Comparison of ENCODE assay signal across 1 cellular context in genomic region chr17:36825956-36826350, GRCh38.
TF ChIP-seq lines count a peak whose summit lies in the region.

No MANE protein-coding gene starts in this region.

TF ChIP-seq in GM23338, 12 proteins besides CTCF, POLR2A, EP300 and RAD21:
- TF ChIP-seq ETS1 (IDR thresholded peaks at IDR 0.05) (no peak), POLR2AphosphoS5 (IDR thresholded peaks at IDR 0.05; ENCODE audit: low read depth) (no peak), EZH2phosphoT487 (IDR thresholded peaks at IDR 0.05; ENCODE audit: unreplicated experiment) (no peak), NANOG (IDR thresholded peaks at IDR 0.05; ENCODE audit: borderline replicate concordance) (no peak), CREB1 (CRISPR knock-in tag; IDR thresholded peaks at IDR 0.05; ENCODE audit: low read depth) (no peak), ZNF114 (CRISPR knock-in tag; IDR thresholded peaks at IDR 0.05) (no peak), EZH2 (IDR thresholded peaks at IDR 0.05; ENCODE audit: low read depth, unreplicated experiment) (no peak)
- TF ChIP-seq, protein P1, sequence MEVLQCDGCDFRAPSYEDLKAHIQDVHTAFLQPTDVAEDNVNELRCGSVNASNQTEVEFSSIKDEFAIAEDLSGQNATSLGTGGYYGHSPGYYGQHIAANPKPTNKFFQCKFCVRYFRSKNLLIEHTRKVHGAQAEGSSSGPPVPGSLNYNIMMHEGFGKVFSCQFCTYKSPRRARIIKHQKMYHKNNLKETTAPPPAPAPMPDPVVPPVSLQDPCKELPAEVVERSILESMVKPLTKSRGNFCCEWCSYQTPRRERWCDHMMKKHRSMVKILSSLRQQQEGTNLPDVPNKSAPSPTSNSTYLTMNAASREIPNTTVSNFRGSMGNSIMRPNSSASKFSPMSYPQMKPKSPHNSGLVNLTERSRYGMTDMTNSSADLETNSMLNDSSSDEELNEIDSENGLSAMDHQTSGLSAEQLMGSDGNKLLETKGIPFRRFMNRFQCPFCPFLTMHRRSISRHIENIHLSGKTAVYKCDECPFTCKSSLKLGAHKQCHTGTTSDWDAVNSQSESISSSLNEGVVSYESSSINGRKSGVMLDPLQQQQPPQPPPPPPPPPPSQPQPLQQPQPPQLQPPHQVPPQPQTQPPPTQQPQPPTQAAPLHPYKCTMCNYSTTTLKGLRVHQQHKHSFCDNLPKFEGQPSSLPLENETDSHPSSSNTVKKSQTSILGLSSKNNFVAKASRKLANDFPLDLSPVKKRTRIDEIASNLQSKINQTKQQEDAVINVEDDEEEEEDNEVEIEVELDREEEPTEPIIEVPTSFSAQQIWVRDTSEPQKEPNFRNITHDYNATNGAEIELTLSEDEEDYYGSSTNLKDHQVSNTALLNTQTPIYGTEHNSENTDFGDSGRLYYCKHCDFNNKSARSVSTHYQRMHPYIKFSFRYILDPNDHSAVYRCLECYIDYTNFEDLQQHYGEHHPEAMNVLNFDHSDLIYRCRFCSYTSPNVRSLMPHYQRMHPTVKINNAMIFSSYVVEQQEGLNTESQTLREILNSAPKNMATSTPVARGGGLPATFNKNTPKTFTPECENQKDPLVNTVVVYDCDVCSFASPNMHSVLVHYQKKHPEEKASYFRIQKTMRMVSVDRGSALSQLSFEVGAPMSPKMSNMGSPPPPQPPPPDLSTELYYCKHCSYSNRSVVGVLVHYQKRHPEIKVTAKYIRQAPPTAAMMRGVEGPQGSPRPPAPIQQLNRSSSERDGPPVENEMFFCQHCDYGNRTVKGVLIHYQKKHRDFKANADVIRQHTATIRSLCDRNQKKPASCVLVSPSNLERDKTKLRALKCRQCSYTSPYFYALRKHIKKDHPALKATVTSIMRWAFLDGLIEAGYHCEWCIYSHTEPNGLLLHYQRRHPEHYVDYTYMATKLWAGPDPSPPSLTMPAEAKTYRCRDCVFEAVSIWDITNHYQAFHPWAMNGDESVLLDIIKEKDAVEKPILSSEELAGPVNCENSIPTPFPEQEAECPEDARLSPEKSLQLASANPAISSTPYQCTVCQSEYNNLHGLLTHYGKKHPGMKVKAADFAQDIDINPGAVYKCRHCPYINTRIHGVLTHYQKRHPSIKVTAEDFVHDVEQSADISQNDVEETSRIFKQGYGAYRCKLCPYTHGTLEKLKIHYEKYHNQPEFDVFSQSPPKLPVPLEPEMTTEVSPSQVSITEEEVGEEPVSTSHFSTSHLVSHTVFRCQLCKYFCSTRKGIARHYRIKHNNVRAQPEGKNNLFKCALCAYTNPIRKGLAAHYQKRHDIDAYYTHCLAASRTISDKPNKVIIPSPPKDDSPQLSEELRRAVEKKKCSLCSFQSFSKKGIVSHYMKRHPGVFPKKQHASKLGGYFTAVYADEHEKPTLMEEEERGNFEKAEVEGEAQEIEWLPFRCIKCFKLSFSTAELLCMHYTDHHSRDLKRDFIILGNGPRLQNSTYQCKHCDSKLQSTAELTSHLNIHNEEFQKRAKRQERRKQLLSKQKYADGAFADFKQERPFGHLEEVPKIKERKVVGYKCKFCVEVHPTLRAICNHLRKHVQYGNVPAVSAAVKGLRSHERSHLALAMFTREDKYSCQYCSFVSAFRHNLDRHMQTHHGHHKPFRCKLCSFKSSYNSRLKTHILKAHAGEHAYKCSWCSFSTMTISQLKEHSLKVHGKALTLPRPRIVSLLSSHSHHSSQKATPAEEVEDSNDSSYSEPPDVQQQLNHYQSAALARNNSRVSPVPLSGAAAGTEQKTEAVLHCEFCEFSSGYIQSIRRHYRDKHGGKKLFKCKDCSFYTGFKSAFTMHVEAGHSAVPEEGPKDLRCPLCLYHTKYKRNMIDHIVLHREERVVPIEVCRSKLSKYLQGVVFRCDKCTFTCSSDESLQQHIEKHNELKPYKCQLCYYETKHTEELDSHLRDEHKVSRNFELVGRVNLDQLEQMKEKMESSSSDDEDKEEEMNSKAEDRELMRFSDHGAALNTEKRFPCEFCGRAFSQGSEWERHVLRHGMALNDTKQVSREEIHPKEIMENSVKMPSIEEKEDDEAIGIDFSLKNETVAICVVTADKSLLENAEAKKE (CRISPR knock-in tag; IDR thresholded peaks at IDR 0.05) = no peak
